Comparison of ENCODE assay signal across 8 cellular contexts in genomic region chr3:195895900-195896360, GRCh38. TPM values are rescaled to one million over a fixed set of nuclear protein-coding genes. Genes with fewer than 3 reads are reported as not detected.
DNase-seq lines count a peak whose midpoint lies in the region; ATAC-seq and TF ChIP-seq lines count a peak whose summit lies in the region.

No MANE protein-coding gene starts in this region.

- peaks cover 58 to 76% (median 66%) of the 10 kb centered on the region in 3 donors for H3K4me1 Mint-ChIP-seq in naive B cell

- H3K27ac Mint-ChIP-seq in naive B cell, result peak overlapping the region; percentile 89 to 98 (median 94)

- no peaks in the 10 kb centered on the region for H3K36me3 ChIP-seq in stomach

- ATAC-seq in HG02623 (IDR thresholded peaks at IDR 0.05; ENCODE audit: unreplicated experiment) (peak; percentile 42), naive B cell (ENCODE audit: low read depth in 2 of 2) (peak; percentile 75 to 76)

- intact Hi-C loops in stomach (cut with DNase I; ENCODE audit: low total_unique reads), result loop anchor here (5.0 kb wide), 1 partner anchor 34 kb away; no protein-coding TSS in a partner anchor

- no peaks in the 10 kb centered on the region for H3K27me3 Mint-ChIP-seq in naive B cell

- H3K27ac ChIP-seq in epithelial cell of prostate (peak overlapping the region; percentile 96), stomach (peak overlapping the region; percentile 28 to 90 (median 87))

- peaks cover 51 to 84% (median 67%) of the 10 kb centered on the region in 4 donors for H3K4me1 ChIP-seq in stomach

- WGBS in stomach, 5 donors, result 1 to 4% (median 1%) methylated on average over 4 to 43 of the region's 43 CpGs

- peak overlapping the region; percentile 89 to 97 (median 93) for H3K4me3 Mint-ChIP-seq in naive B cell

- no peak for TF ChIP-seq EP300 in stomach (IDR thresholded peaks at IDR 0.05)

- H3K9me3 Mint-ChIP-seq in naive B cell, result no peaks in the 10 kb centered on the region

- peak; percentile 73 for DNase-seq in DMS 273 (lab: John Stamatoyannopoulos, UW; ENCODE audit: unreplicated experiment)
- no peak for DNase-seq in DMS 273 treated with DMSO at 0.1 percent for 48 hours (lab: John Stamatoyannopoulos, UW)
- peak; percentile 48 for DNase-seq in NCI-H774 (lab: John Stamatoyannopoulos, UW)
- peak; percentile 54 for DNase-seq in activated T-cell treated with anti-CD3 and anti-CD28 coated beads for 4 hours
- no peak for DNase-seq in epithelial cell of prostate (ENCODE audit: low read depth, low spot score)
- peak; percentile 85 for DNase-seq in naive B cell
- DNase-seq in stomach, result peak; percentile 66

- no peaks in the 10 kb centered on the region for H3K36me3 Mint-ChIP-seq in naive B cell

- H3K4me3 ChIP-seq in stomach, result peak overlapping the region; percentile 51 to 69 (median 64)

- no peaks in the 10 kb centered on the region for H3K9me3 ChIP-seq in stomach

- no peaks in the 10 kb centered on the region for H3K27me3 ChIP-seq in stomach

- TF ChIP-seq POLR2A in stomach (IDR thresholded peaks at IDR 0.05), result no peak

- TF ChIP-seq CTCF in stomach (IDR thresholded peaks at IDR 0.05), result no peak

RNA-seq across cellular contexts. Expression of gene TNK2, which starts 12.4 kb away (rescaled TPM):
- 1 to 10 TPM; 1.1 to 4.8 (median 2.3) TPM for polyA plus RNA-seq in naive B cell (ENCODE audit: low read depth in 6 of 6)
- 100 to 1,000 TPM in 1 of 5 donors, 10 to 100 TPM in 3, 1 to 10 TPM in 1; 6.1 to 431 (median 42.6) TPM for total RNA-seq in stomach
- polyA plus RNA-seq in stomach, result 10 to 100 TPM; 20.1 to 42.7 (median 34.5) TPM

Comparison
In these comparisons a context has a peak if more than half of its experiments do, and no peak if none do; other contexts are left out.
1. DNase-seq: peak in DMS 273 (single experiment), NCI-H774 (single experiment), activated T-cell treated with anti-CD3 and anti-CD28 coated beads for 4 hours (single experiment), naive B cell (single experiment) and stomach (single experiment); none in DMS 273 treated with DMSO at 0.1 percent for 48 hours (single experiment) and epithelial cell of prostate (single experiment).